ENCODE assay signal across 8 cellular contexts in genomic region chr12:89529738-89530137, GRCh38. TPM values are rescaled to one million over a fixed set of nuclear protein-coding genes. Genes with fewer than 3 reads are reported as not detected.
DNase-seq lines count a peak whose midpoint lies in the region; ATAC-seq, FAIRE-seq and TF ChIP-seq lines count a peak whose summit lies in the region.

No MANE protein-coding gene starts in this region.

- no peaks in the 10 kb centered on the region for H3K9me1 ChIP-seq in keratinocyte (ENCODE audit: control insufficient read depth, extremely low read depth, insufficient read depth, low read length)

- H3K27me3 ChIP-seq in adipocyte (replicated peaks; ENCODE audit: control insufficient read depth, insufficient read depth, low read length) (no peaks in the 10 kb centered on the region), keratinocyte (ENCODE audit: control insufficient read depth, extremely low read depth, insufficient read depth, low read length) (no peaks in the 10 kb centered on the region), upper lobe of right lung (no peaks in the 10 kb centered on the region)

- no peaks in the 10 kb centered on the region for H3K9me3 ChIP-seq in adipocyte (ENCODE audit: control insufficient read depth, low read length)
- H3K9me3 ChIP-seq in keratinocyte (ENCODE audit: control insufficient read depth, low read depth, low read length) = no peaks in the 10 kb centered on the region
- no peaks in the 10 kb centered on the region for H3K9me3 ChIP-seq in upper lobe of right lung

- H3K4me2 ChIP-seq in keratinocyte (ENCODE audit: control insufficient read depth, extremely low read depth, insufficient read depth, low read depth, low read length) = no peak overlapping the region

- peaks cover 6% of the 10 kb centered on the region for H3K4me1 ChIP-seq in adipocyte (ENCODE audit: control insufficient read depth, insufficient read depth, low read length)
- peaks cover 5% of the 10 kb centered on the region for H3K4me1 ChIP-seq in keratinocyte (ENCODE audit: control insufficient read depth, extremely low read depth, insufficient read depth, low read length)
- H3K4me1 ChIP-seq in upper lobe of right lung = peaks cover 8% of the 10 kb centered on the region

- H3K36me3 ChIP-seq in adipocyte (ENCODE audit: control insufficient read depth, insufficient read depth, low read length, severe bottlenecking) (no peaks in the 10 kb centered on the region), keratinocyte (ENCODE audit: control insufficient read depth in 2 of 2, extremely low read depth in 1 of 2, insufficient read depth in 2 of 2, low read length in 2 of 2) (no peaks in the 10 kb centered on the region), upper lobe of right lung (no peaks in the 10 kb centered on the region)

- dilution Hi-C loops in keratinocyte (cut with MboI; ENCODE audit: extremely low pct_ligation_motif_present, low sequenced_read_pairs) = no loop called here

- peak; percentile 60 for DNase-seq in DMS79 treated with DMSO at 0.1 percent for 48 hours (lab: John Stamatoyannopoulos, UW)
- DNase-seq in NCI-H1694 treated with DMSO at 0.1 percent for 48 hours (lab: John Stamatoyannopoulos, UW) = peak; percentile 57
- peak; percentile 77 for DNase-seq in adipocyte (ENCODE audit: low read depth)
- no peak for DNase-seq in keratinocyte (ENCODE audit: low read depth, low spot score)
- DNase-seq in upper lobe of right lung = no peak
- DNase-seq in activated naive CD4-positive, alpha-beta T cell treated with anti-CD3 and anti-CD28 coated beads, Interleukin-2, amount 50 U/mL, for 72 hours (ENCODE audit: low spot score in 2 of 2) = no peak
- DNase-seq in 8988T = no peak

- H3K9me3 Mint-ChIP-seq in activated naive CD4-positive, alpha-beta T cell treated with anti-CD3 and anti-CD28 coated beads, Interleukin-2, amount 50 U/mL, for 72 hours = no peaks in the 10 kb centered on the region

- no peak overlapping the region for H3K27ac Mint-ChIP-seq in activated naive CD4-positive, alpha-beta T cell treated with anti-CD3 and anti-CD28 coated beads, Interleukin-2, amount 50 U/mL, for 72 hours

- no peak for FAIRE-seq in keratinocyte (lab: Jason Lieb, UNC)

- H2AFZ ChIP-seq in keratinocyte (ENCODE audit: control insufficient read depth, low read length) = no peak overlapping the region

- intact Hi-C loops in upper lobe of right lung (cut with DNase I) = loop anchor here (10.0 kb wide), 1 partner anchor 55 kb away; no protein-coding TSS in a partner anchor

- H3K36me3 Mint-ChIP-seq in activated naive CD4-positive, alpha-beta T cell treated with anti-CD3 and anti-CD28 coated beads, Interleukin-2, amount 50 U/mL, for 72 hours = no peaks in the 10 kb centered on the region

- no peak overlapping the region for H3K4me3 ChIP-seq in adipocyte (ENCODE audit: low read length)
- H3K4me3 ChIP-seq in keratinocyte (ENCODE audit: control insufficient read depth in 2 of 3, extremely low read depth in 1 of 3, insufficient read depth in 2 of 3, low read depth in 1 of 3, low read length in 3 of 3) = no peak overlapping the region
- H3K4me3 ChIP-seq in upper lobe of right lung = no peak overlapping the region

- H3K9ac ChIP-seq in adipocyte (ENCODE audit: low read length) = peak overlapping the region; percentile 12
- no peak overlapping the region for H3K9ac ChIP-seq in keratinocyte (ENCODE audit: control insufficient read depth, extremely low read depth, insufficient read depth, low read length)

- ATAC-seq in GM21515 (IDR thresholded peaks at IDR 0.05; ENCODE audit: unreplicated experiment) (peak; percentile 26), upper lobe of right lung (peak; percentile 51)
- ATAC-seq in activated naive CD4-positive, alpha-beta T cell treated with anti-CD3 and anti-CD28 coated beads, Interleukin-2, amount 50 U/mL, for 72 hours = no peak

- H4K20me1 ChIP-seq in keratinocyte (ENCODE audit: control insufficient read depth, extremely low read depth, insufficient read depth, low read length) = no peaks in the 10 kb centered on the region

- peak in 2 of 3 experiments; percentile 54 to 64 for TF ChIP-seq CTCF in keratinocyte (optimal IDR thresholded peaks at IDR 0.05 in 1 of 3, IDR thresholded peaks at IDR 0.05 in 1 of 3, conservative IDR thresholded peaks at IDR 0.05 in 1 of 3; ENCODE audit: extremely low read depth in 1 of 3, insufficient read depth in 2 of 3, low read length in 3 of 3)
- TF ChIP-seq CTCF in upper lobe of right lung (IDR thresholded peaks at IDR 0.05) = peak; percentile 76

- peaks cover 3% of the 10 kb centered on the region for H3K79me2 ChIP-seq in keratinocyte (ENCODE audit: control insufficient read depth, insufficient read depth, low read length)

- no peak overlapping the region for H3K27ac ChIP-seq in keratinocyte (ENCODE audit: control insufficient read depth, insufficient read depth, low read length)
- H3K27ac ChIP-seq in upper lobe of right lung = no peak overlapping the region

RNA-seq across cellular contexts. Expression of gene POC1B, which starts 3.9 kb away (rescaled TPM):
- polyA plus RNA-seq in keratinocyte = 11.9 to 16.4 TPM (median 15.4 TPM) in 3 replicates
- 22.2 TPM for polyA plus RNA-seq in keratinocyte (2011; ENCODE audit: low read depth)
- polyA plus RNA-seq in keratinocyte (2011; cell fraction: cytosol; rRNA removed) = 11.9 and 29.2 TPM in 2 replicates
- 11.5 and 14.3 TPM in 2 replicates for polyA plus RNA-seq in keratinocyte (2011; cell fraction: nucleus; rRNA removed)
- polyA plus RNA-seq in keratinocyte (2012; ENCODE audit: low replicate concordance) = 10.2 and 11.4 TPM in 2 replicates
- polyA minus RNA-seq in keratinocyte = 14.8 to 30.6 TPM (median 18.5 TPM) in 3 replicates
- polyA minus RNA-seq in keratinocyte (2011; cell fraction: cytosol; rRNA and poly(A)+ RNA removed) = 11.7 TPM
- 14.1 and 31.4 TPM in 2 replicates for polyA minus RNA-seq in keratinocyte (2011; cell fraction: nucleus; rRNA and poly(A)+ RNA removed)
- 15.8 TPM for total RNA-seq in upper lobe of right lung
- total RNA-seq in activated naive CD4-positive, alpha-beta T cell treated with anti-CD3 and anti-CD28 coated beads, Interleukin-2, amount 50 U/mL, for 72 hours = 10 to 100 TPM; 18.3 to 35.8 TPM

RNA-seq across cellular contexts. Expression of gene GALNT4, which starts 5.1 kb away (rescaled TPM):
- polyA plus RNA-seq in keratinocyte = 1.9 to 3.7 TPM (median 3.4 TPM) in 3 replicates
- polyA plus RNA-seq in keratinocyte (2011; ENCODE audit: low read depth) = 0.76 TPM
- 0.69 and 1.0 TPM in 2 replicates for polyA plus RNA-seq in keratinocyte (2011; cell fraction: cytosol; rRNA removed)
- 4.0 and 5.1 TPM in 2 replicates for polyA plus RNA-seq in keratinocyte (2011; cell fraction: nucleus; rRNA removed)
- polyA plus RNA-seq in keratinocyte (2012; ENCODE audit: low replicate concordance) = 1.2 and 4.0 TPM in 2 replicates
- polyA minus RNA-seq in keratinocyte = 0.36 to 3.5 TPM (median 1.8 TPM) in 3 replicates
- 1.5 TPM for polyA minus RNA-seq in keratinocyte (2011; cell fraction: cytosol; rRNA and poly(A)+ RNA removed)
- polyA minus RNA-seq in keratinocyte (2011; cell fraction: nucleus; rRNA and poly(A)+ RNA removed) = 4.0 and 9.9 TPM in 2 replicates
- 7.8 TPM for total RNA-seq in upper lobe of right lung
- total RNA-seq in activated naive CD4-positive, alpha-beta T cell treated with anti-CD3 and anti-CD28 coated beads, Interleukin-2, amount 50 U/mL, for 72 hours = 1 to 10 TPM; 3.0 to 6.5 TPM

Comparison
In these comparisons a context has a peak if more than half of its experiments do, and no peak if none do; other contexts are left out.
1. DNase-seq: peak in DMS79 treated with DMSO at 0.1 percent for 48 hours (single experiment), NCI-H1694 treated with DMSO at 0.1 percent for 48 hours (single experiment) and adipocyte (single experiment); none in keratinocyte (single experiment), upper lobe of right lung (single experiment), activated naive CD4-positive, alpha-beta T cell treated with anti-CD3 and anti-CD28 coated beads, Interleukin-2, amount 50 U/mL, for 72 hours (0 of 2) and 8988T (single experiment).
2. ATAC-seq: peak in GM21515 (single experiment) and upper lobe of right lung (single experiment); none in activated naive CD4-positive, alpha-beta T cell treated with anti-CD3 and anti-CD28 coated beads, Interleukin-2, amount 50 U/mL, for 72 hours (0 of 2).